Comparison of ENCODE assay signal across 26 cellular contexts in the genomic region with DNA sequence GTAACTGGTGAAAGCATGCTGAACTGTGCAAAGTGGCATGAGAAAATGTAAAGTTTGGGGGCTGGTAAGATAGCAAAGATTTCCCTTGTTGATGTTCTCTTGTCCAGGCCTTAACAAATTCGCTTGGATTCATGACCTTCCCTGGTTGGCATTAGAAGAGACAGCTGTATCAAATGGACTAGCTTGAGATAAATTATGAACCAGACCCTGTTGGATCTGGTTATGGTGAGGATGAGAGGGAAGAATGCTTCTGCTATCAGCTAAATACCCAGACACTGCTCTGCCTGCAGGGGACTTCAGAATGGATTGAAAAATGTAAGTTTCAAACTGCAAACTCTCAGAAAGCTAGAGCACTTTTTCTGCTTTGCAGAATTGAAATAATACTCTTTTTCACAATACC.
"Had no signal": no experiment of that assay in that cellular context is flagged by ENCODE, and none has a peak within 500 bp of the region (broad histone marks: within the 10 kb centered on the region; RNA-seq: fewer than 3 reads in every experiment).

No MANE protein-coding gene starts in this region.

- H3K27me3 Mint-ChIP-seq: dendritic cell treated with granulocyte-macrophage colony-stimulating factor and Interleukin-4, amounts not matched to agents 40 ng/mL and 50 ng/mL, for 4 days had no signal

- ATAC-seq: esophagus mucosa; gastrocnemius medialis; heart right ventricle; left cardiac atrium; left lung; left ventricle myocardium superior; lower lobe of right lung; mucosa of descending colon; naive thymus-derived CD8-positive, alpha-beta T cell had no signal

- H3K4me3 ChIP-seq: colonic mucosa, esophagus squamous epithelium, gastrocnemius medialis, heart right ventricle, left lung, lower lobe of right lung, mucosa of descending colon had no signal

- H3K9me3 ChIP-seq: colonic mucosa, esophagus squamous epithelium, gastrocnemius medialis, heart right ventricle, left lung, lower lobe of right lung, mucosa of descending colon had no signal

- H3K4me1 ChIP-seq: colonic mucosa, esophagus squamous epithelium, gastrocnemius medialis, heart right ventricle, left lung, lower lobe of right lung had no signal

- H3K36me3 Mint-ChIP-seq: mesothelial cell of epicardium; naive B cell; naive thymus-derived CD8-positive, alpha-beta T cell had no signal

- H3K27me3 ChIP-seq: colonic mucosa, esophagus squamous epithelium, gastrocnemius medialis, heart right ventricle, left lung had no signal

- H3K4me1 Mint-ChIP-seq: naive B cell; naive thymus-derived CD8-positive, alpha-beta T cell had no signal

- H3K4me3 Mint-ChIP-seq: dendritic cell treated with granulocyte-macrophage colony-stimulating factor and Interleukin-4, amounts not matched to agents 40 ng/mL and 50 ng/mL, for 4 days; mesothelial cell of epicardium; naive B cell; naive thymus-derived CD8-positive, alpha-beta T cell had no signal

- H3K9me3 Mint-ChIP-seq: dendritic cell treated with granulocyte-macrophage colony-stimulating factor and Interleukin-4, amounts not matched to agents 40 ng/mL and 50 ng/mL, for 4 days; mesothelial cell of epicardium; naive B cell had no signal

- H3K27ac ChIP-seq: colonic mucosa, epithelial cell of prostate, esophagus squamous epithelium, gastrocnemius medialis, heart right ventricle, left lung, lower lobe of right lung had no signal

- FAIRE-seq: islet of Langerhans, keratinocyte had no signal

- H3K36me3 ChIP-seq: colonic mucosa, esophagus squamous epithelium, gastrocnemius medialis, heart right ventricle, left lung, lower lobe of right lung had no signal

- DNase-seq: colonic mucosa; cortex of kidney; effector memory CD4-positive, alpha-beta T cell; erythroblast; esophagus squamous epithelium; foreskin fibroblast; foreskin melanocyte; gastrocnemius medialis; glutamatergic neuron; head of caudate nucleus; heart right ventricle; hippocampal formation; left cardiac atrium; left lung; left ventricle myocardium superior; lower lobe of right lung; mesenchymal stem cell; mucosa of descending colon; naive B cell; naive thymus-derived CD8-positive, alpha-beta T cell had no signal

- H3K27ac Mint-ChIP-seq: dendritic cell treated with granulocyte-macrophage colony-stimulating factor and Interleukin-4, amounts not matched to agents 40 ng/mL and 50 ng/mL, for 4 days; mesothelial cell of epicardium; naive B cell; naive thymus-derived CD8-positive, alpha-beta T cell had no signal
